ENCODE assay signal across 2 cellular contexts in the genomic region with DNA sequence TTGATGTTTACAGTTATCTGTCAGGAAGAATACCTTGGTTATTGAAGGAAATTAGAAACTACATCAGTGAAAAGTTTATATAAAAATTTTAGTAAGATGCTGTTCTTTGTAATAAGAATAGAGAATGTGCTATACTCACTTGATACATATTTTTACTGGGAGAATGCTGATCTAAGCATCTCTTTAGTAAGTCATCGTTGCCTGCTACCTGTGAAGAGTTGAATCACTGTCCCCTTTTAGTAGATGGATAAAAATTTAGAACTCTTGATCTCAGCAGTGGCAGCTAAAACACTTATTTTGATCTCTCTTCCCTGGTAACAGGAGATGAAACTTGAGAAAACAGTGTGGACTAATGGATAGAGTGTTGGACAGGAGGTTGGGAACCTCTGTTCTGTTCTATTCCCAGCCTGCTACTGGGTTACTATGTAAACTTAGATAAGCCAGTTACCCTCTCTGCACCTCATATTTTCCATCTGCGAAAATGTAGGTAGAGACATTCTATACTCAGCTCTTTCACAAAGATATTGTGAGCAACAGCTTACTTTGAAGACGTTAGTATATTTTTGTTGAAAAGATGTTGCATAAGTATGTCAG.
TF ChIP-seq lines count a peak whose summit lies in the region.

No MANE protein-coding gene starts in this region.

TF ChIP-seq in SK-N-SH treated with all-trans-retinoic acid at 6 μM for 48 hours, 23 proteins besides CTCF, POLR2A, EP300 and RAD21 (continued from another document):
- TF ChIP-seq, protein P1, sequence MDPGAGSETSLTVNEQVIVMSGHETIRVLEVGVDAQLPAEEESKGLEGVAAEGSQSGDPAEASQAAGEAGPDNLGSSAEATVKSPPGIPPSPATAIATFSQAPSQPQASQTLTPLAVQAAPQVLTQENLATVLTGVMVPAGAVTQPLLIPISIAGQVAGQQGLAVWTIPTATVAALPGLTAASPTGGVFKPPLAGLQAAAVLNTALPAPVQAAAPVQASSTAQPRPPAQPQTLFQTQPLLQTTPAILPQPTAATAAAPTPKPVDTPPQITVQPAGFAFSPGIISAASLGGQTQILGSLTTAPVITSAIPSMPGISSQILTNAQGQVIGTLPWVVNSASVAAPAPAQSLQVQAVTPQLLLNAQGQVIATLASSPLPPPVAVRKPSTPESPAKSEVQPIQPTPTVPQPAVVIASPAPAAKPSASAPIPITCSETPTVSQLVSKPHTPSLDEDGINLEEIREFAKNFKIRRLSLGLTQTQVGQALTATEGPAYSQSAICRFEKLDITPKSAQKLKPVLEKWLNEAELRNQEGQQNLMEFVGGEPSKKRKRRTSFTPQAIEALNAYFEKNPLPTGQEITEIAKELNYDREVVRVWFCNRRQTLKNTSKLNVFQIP (CRISPR knock-in tag; IDR thresholded peaks at IDR 0.05; ENCODE audit: borderline replicate concordance, low read depth), result no peak
- no peak for TF ChIP-seq ZNF8 (CRISPR knock-in tag; IDR thresholded peaks at IDR 0.05)
TF ChIP-seq in SK-N-SH treated with all-trans-retinoic acid at 6 μM for 48 hours: peak in this region for 0.

TF ChIP-seq in SK-N-SH, 30 proteins besides CTCF, POLR2A, EP300 and RAD21 (continued from another document):
- TF ChIP-seq, protein P2, sequence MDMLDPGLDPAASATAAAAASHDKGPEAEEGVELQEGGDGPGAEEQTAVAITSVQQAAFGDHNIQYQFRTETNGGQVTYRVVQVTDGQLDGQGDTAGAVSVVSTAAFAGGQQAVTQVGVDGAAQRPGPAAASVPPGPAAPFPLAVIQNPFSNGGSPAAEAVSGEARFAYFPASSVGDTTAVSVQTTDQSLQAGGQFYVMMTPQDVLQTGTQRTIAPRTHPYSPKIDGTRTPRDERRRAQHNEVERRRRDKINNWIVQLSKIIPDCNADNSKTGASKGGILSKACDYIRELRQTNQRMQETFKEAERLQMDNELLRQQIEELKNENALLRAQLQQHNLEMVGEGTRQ (IDR thresholded peaks at IDR 0.05; ENCODE audit: borderline replicate concordance, low read depth, low read length), result no peak
- no peak for TF ChIP-seq MAX (IDR thresholded peaks at IDR 0.05; ENCODE audit: low read depth)
- TF ChIP-seq, protein P3, sequence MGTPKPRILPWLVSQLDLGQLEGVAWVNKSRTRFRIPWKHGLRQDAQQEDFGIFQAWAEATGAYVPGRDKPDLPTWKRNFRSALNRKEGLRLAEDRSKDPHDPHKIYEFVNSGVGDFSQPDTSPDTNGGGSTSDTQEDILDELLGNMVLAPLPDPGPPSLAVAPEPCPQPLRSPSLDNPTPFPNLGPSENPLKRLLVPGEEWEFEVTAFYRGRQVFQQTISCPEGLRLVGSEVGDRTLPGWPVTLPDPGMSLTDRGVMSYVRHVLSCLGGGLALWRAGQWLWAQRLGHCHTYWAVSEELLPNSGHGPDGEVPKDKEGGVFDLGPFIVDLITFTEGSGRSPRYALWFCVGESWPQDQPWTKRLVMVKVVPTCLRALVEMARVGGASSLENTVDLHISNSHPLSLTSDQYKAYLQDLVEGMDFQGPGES (IDR thresholded peaks at IDR 0.05; ENCODE audit: low read depth, low read length), result no peak
- TF ChIP-seq, protein P4, sequence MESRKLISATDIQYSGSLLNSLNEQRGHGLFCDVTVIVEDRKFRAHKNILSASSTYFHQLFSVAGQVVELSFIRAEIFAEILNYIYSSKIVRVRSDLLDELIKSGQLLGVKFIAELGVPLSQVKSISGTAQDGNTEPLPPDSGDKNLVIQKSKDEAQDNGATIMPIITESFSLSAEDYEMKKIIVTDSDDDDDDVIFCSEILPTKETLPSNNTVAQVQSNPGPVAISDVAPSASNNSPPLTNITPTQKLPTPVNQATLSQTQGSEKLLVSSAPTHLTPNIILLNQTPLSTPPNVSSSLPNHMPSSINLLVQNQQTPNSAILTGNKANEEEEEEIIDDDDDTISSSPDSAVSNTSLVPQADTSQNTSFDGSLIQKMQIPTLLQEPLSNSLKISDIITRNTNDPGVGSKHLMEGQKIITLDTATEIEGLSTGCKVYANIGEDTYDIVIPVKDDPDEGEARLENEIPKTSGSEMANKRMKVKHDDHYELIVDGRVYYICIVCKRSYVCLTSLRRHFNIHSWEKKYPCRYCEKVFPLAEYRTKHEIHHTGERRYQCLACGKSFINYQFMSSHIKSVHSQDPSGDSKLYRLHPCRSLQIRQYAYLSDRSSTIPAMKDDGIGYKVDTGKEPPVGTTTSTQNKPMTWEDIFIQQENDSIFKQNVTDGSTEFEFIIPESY (IDR thresholded peaks at IDR 0.05; ENCODE audit: borderline replicate concordance, low read depth), result no peak
- TF ChIP-seq RFX5 (IDR thresholded peaks at IDR 0.05; ENCODE audit: low read length), result no peak
- no peak for TF ChIP-seq REST (IDR thresholded peaks at IDR 0.05; ENCODE audit: low read depth, low read length)
- no peak for TF ChIP-seq GABPA (IDR thresholded peaks at IDR 0.05; ENCODE audit: low read depth)
- TF ChIP-seq TEAD4 (IDR thresholded peaks at IDR 0.05; ENCODE audit: borderline replicate concordance, insufficient read depth), result no peak
